28 cellular contexts compared by ENCODE assay signal in genomic region chr6:84691978-84692623, GRCh38.
"Had no signal": no experiment of that assay in that cellular context is flagged by ENCODE, and none has a peak within 500 bp of the region (broad histone marks: within the 10 kb centered on the region; RNA-seq: fewer than 3 reads in every experiment).

No MANE protein-coding gene starts in this region.

- ATAC-seq: esophagus mucosa; gastroesophageal sphincter; left ventricle myocardium superior; mucosa of descending colon; stimulated activated naive B cell treated with anti-CD40 and anti-IgM and Interleukin-4, amounts not matched to agents 10 μg/mL and 1 μg/mL and 100 μg/mL, for 72 hours had no signal

- H3K4me2 ChIP-seq: smooth muscle cell had no signal

- H3K9me3 ChIP-seq: gastroesophageal sphincter, mucosa of descending colon, sigmoid colon, transverse colon, uterus had no signal

- H3K27ac Mint-ChIP-seq: activated CD4-positive, alpha-beta memory T cell treated with anti-CD3 and anti-CD28 coated beads for 36 hours; activated naive CD4-positive, alpha-beta T cell treated with anti-CD3 and anti-CD28 coated beads for 36 hours; dendritic cell treated with granulocyte-macrophage colony-stimulating factor and Interleukin-4, amounts not matched to agents 40 ng/mL and 50 ng/mL, for 4 days; naive B cell; stimulated activated naive B cell treated with anti-CD40 and anti-IgM and Interleukin-4, amounts not matched to agents 10 μg/mL and 1 μg/mL and 100 μg/mL, for 72 hours; T-helper 1 cell treated with Interleukin-12 subunit alpha and Interleukin-12 subunit beta and Interleukin-4 antibody, amounts not matched to agents 30 μg/mL and 1 μg/mL, for 36 hours had no signal

- H3K36me3 ChIP-seq: gastroesophageal sphincter, sigmoid colon, transverse colon, uterus had no signal

- H3K4me3 Mint-ChIP-seq: activated CD4-positive, alpha-beta memory T cell treated with anti-CD3 and anti-CD28 coated beads for 36 hours; activated naive CD4-positive, alpha-beta T cell treated with anti-CD3 and anti-CD28 coated beads for 36 hours; dendritic cell treated with granulocyte-macrophage colony-stimulating factor and Interleukin-4, amounts not matched to agents 40 ng/mL and 50 ng/mL, for 4 days; naive B cell; neural crest cell; stimulated activated naive B cell treated with anti-CD40 and anti-IgM and Interleukin-4, amounts not matched to agents 10 μg/mL and 1 μg/mL and 100 μg/mL, for 72 hours; T-helper 1 cell treated with Interleukin-12 subunit alpha and Interleukin-12 subunit beta and Interleukin-4 antibody, amounts not matched to agents 30 μg/mL and 1 μg/mL, for 36 hours had no signal

- H3K4me3 ChIP-seq: gastroesophageal sphincter, mucosa of descending colon, sigmoid colon, smooth muscle cell, transverse colon, uterus had no signal

- H3K27me3 ChIP-seq: gastroesophageal sphincter, sigmoid colon, transverse colon, uterus had no signal

- DNase-seq: activated CD4-positive, alpha-beta memory T cell treated with anti-CD3 and anti-CD28 coated beads for 36 hours; activated CD4-positive, alpha-beta T cell treated with anti-CD3 and anti-CD28 coated beads for 48 hours; activated effector memory CD4-positive, alpha-beta T cell treated with Interleukin-2 at 50 U/mL for 16 hours; activated naive CD4-positive, alpha-beta T cell treated with anti-CD3 and anti-CD28 coated beads for 36 hours; activated T-cell treated with anti-CD3 and anti-CD28 coated beads, Interleukin-2, amount 50 U/mL, for 48 hours; effector CD4-positive, alpha-beta T cell; head of caudate nucleus; hypothalamus; left ventricle myocardium superior; mammary epithelial cell; mucosa of descending colon; naive B cell; occipital lobe; posterior cingulate gyrus; sigmoid colon; stimulated activated CD4-positive, alpha-beta T cell treated with anti-CD3 and anti-CD28 coated beads, Interleukin-15, amount 100 ng/mL, for 24 hours; stimulated activated CD4-positive, alpha-beta T cell treated with anti-CD3 and anti-CD28 coated beads, Interleukin-2, amount 100 ng/mL, for 48 hours; stimulated activated CD8-positive, alpha-beta memory T cell treated with anti-CD3 and anti-CD28 coated beads, Interleukin-4, amount 100 ng/mL, for 48 hours; stimulated activated naive B cell treated with anti-CD40 and anti-IgM and Interleukin-4, amounts not matched to agents 10 μg/mL and 1 μg/mL and 100 μg/mL, for 72 hours; T1000; transverse colon; uterus had no signal

- H3K27me3 Mint-ChIP-seq: activated CD4-positive, alpha-beta memory T cell treated with anti-CD3 and anti-CD28 coated beads for 36 hours; dendritic cell treated with granulocyte-macrophage colony-stimulating factor and Interleukin-4, amounts not matched to agents 40 ng/mL and 50 ng/mL, for 4 days; stimulated activated naive B cell treated with anti-CD40 and anti-IgM and Interleukin-4, amounts not matched to agents 10 μg/mL and 1 μg/mL and 100 μg/mL, for 72 hours had no signal

- H3K4me1 ChIP-seq: transverse colon had no signal

- H3K36me3 Mint-ChIP-seq: activated CD4-positive, alpha-beta memory T cell treated with anti-CD3 and anti-CD28 coated beads for 36 hours; naive B cell; stimulated activated naive B cell treated with anti-CD40 and anti-IgM and Interleukin-4, amounts not matched to agents 10 μg/mL and 1 μg/mL and 100 μg/mL, for 72 hours had no signal

- H3K4me1 Mint-ChIP-seq: naive B cell; stimulated activated naive B cell treated with anti-CD40 and anti-IgM and Interleukin-4, amounts not matched to agents 10 μg/mL and 1 μg/mL and 100 μg/mL, for 72 hours had no signal

- H3K27ac ChIP-seq: gastroesophageal sphincter, sigmoid colon, transverse colon, uterus had no signal

- H3K9me3 Mint-ChIP-seq: activated CD4-positive, alpha-beta memory T cell treated with anti-CD3 and anti-CD28 coated beads for 36 hours; dendritic cell treated with granulocyte-macrophage colony-stimulating factor and Interleukin-4, amounts not matched to agents 40 ng/mL and 50 ng/mL, for 4 days; neural crest cell; stimulated activated naive B cell treated with anti-CD40 and anti-IgM and Interleukin-4, amounts not matched to agents 10 μg/mL and 1 μg/mL and 100 μg/mL, for 72 hours; T-helper 1 cell treated with Interleukin-12 subunit alpha and Interleukin-12 subunit beta and Interleukin-4 antibody, amounts not matched to agents 30 μg/mL and 1 μg/mL, for 36 hours had no signal
